ENCODE assay signal across 29 cellular contexts in the genomic region with DNA sequence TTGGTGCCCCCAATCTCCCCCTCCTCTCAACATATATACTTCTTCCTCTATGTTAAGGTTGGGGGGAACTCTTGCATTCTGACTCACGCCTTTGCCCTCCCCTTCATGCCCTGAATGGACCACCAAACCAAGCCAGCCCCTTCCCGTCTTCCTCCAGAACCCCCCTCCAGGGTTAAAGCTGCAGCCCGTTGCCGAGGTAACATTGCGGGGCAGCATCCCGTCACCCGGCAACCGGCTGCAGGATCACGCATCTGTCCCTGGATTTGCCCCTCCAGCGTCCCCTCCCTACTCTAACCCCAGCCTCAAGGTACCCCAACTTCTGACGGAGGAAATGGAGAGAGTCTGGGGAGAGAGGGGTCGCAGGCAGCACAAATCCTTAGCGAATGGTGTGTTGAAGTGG. TPM values are rescaled to one million over a fixed set of nuclear protein-coding genes. Genes with fewer than 3 reads are reported as not detected.
DNase-seq lines count a peak whose midpoint lies in the region; ATAC-seq, FAIRE-seq and TF ChIP-seq lines count a peak whose summit lies in the region.
"Had no signal": no experiment of that assay in that cellular context is flagged by ENCODE, and none has a peak within 500 bp of the region (broad histone marks: within the 10 kb centered on the region; RNA-seq: fewer than 3 reads in every experiment).

No MANE protein-coding gene starts in this region.

- no peak for DNase-seq in activated CD4-positive, alpha-beta T cell treated with anti-CD3 and anti-CD28 coated beads, Interleukin-2, amount 10 ng/mL, durations not matched to agents 24 days and 14 days
- DNase-seq in activated CD4-positive, alpha-beta T cell treated with anti-CD3 and anti-CD28 coated beads for 48 hours: no peak
- DNase-seq in T-helper 17 cell (no peak), hepatocyte (ENCODE audit: low spot score) (no peak), small intestine (no peak), AG08395 (ENCODE audit: low spot score) (no peak), Right ventricle myocardium inferior (ENCODE audit: missing footprints) (no peak)
- no peak for DNase-seq in stimulated activated effector memory CD8-positive, alpha-beta T cell treated with anti-CD3 and anti-CD28 coated beads, Interleukin-12 subunit alpha, Interleukin-12 subunit beta, amount 100 ng/mL, for 72 hours (ENCODE audit: low spot score in 2 of 2)
- DNase-seq: activated CD4-positive, alpha-beta T cell treated with anti-CD3 and anti-CD28 coated beads for 36 hours; activated T-cell treated with anti-CD3 and anti-CD28 coated beads, Interleukin-2, amount 50 U/mL, for 48 hours; aorta; Calu3; DMS79 treated with DMSO at 0.1 percent for 48 hours; HFFc6; MM.1S; NCI-H2029 treated with DMSO at 0.1 percent for 48 hours; NCI-H226 had no signal

- H3K9me3 ChIP-seq in T-helper 17 cell (ENCODE audit: control insufficient read depth, low read length, poor library complexity, severe bottlenecking) (no peaks in the 10 kb centered on the region), hepatocyte (ENCODE audit: low read depth) (no peaks in the 10 kb centered on the region), small intestine (ENCODE audit: control insufficient read depth, low read depth) (no peaks in the 10 kb centered on the region)
- H3K9me3 ChIP-seq: gastroesophageal sphincter, tibial nerve had no signal

- peaks cover 13% of the 10 kb centered on the region for H3K79me2 ChIP-seq in hepatocyte

- H3K27ac Mint-ChIP-seq in activated CD4-positive, alpha-beta T cell treated with anti-CD3 and anti-CD28 coated beads, Interleukin-2, amount 10 ng/mL, durations not matched to agents 24 days and 14 days: no peak overlapping the region
- no peak overlapping the region for H3K27ac Mint-ChIP-seq in T-helper 17 cell
- no peak overlapping the region for H3K27ac Mint-ChIP-seq in stimulated activated effector memory CD8-positive, alpha-beta T cell treated with anti-CD3 and anti-CD28 coated beads, Interleukin-12 subunit alpha, Interleukin-12 subunit beta, amount 100 ng/mL, for 72 hours
- H3K27ac Mint-ChIP-seq: activated CD4-positive, alpha-beta T cell treated with anti-CD3 and anti-CD28 coated beads for 36 hours; activated naive CD4-positive, alpha-beta T cell treated with anti-CD3 and anti-CD28 coated beads, Interleukin-2, amount 50 U/mL, for 24 hours; HFFc6; memory B cell had no signal

- H3K27me3 ChIP-seq in hepatocyte (no peaks in the 10 kb centered on the region), small intestine (ENCODE audit: control insufficient read depth in 2 of 2, insufficient read depth in 2 of 2, low read length in 2 of 2) (no peaks in the 10 kb centered on the region)
- H3K27me3 ChIP-seq: gastroesophageal sphincter, tibial nerve had no signal

- FAIRE-seq in small intestine (lab: Jason Lieb, UNC): no peak

- H3K27ac ChIP-seq in hepatocyte: no peak overlapping the region
- H3K27ac ChIP-seq in small intestine (ENCODE audit: low read depth in 1 of 2, low read length in 1 of 2): no peak overlapping the region
- H3K27ac ChIP-seq: KMS-11, SK-N-MC had no signal

- ATAC-seq in T-helper 17 cell: no peak
- ATAC-seq in stimulated activated effector memory CD8-positive, alpha-beta T cell treated with anti-CD3 and anti-CD28 coated beads, Interleukin-12 subunit alpha, Interleukin-12 subunit beta, amount 100 ng/mL, for 72 hours: no peak
- no peak for ATAC-seq in Right ventricle myocardium inferior
- ATAC-seq: activated CD4-positive, alpha-beta T cell treated with anti-CD3 and anti-CD28 coated beads for 36 hours; gastroesophageal sphincter had no signal

- H3K4me1 ChIP-seq in hepatocyte (ENCODE audit: insufficient read depth): peaks cover 9% of the 10 kb centered on the region
- peaks cover 0 to 7% of the 10 kb centered on the region in 2 donors for H3K4me1 ChIP-seq in small intestine (ENCODE audit: control insufficient read depth in 2 of 2, insufficient read depth in 1 of 2, low read depth in 1 of 2, low read length in 1 of 2)

- no peak overlapping the region for H3K4me3 ChIP-seq in hepatocyte
- no peak overlapping the region for H3K4me3 ChIP-seq in small intestine (ENCODE audit: low read depth in 1 of 2, low read length in 2 of 2)
- H3K4me3 ChIP-seq: gastroesophageal sphincter, tibial nerve had no signal

- H2AFZ ChIP-seq in hepatocyte: no peak overlapping the region

- H3K27me3 Mint-ChIP-seq in activated CD4-positive, alpha-beta T cell treated with anti-CD3 and anti-CD28 coated beads, Interleukin-2, amount 10 ng/mL, durations not matched to agents 24 days and 14 days: peaks cover 32% of the 10 kb centered on the region
- H3K27me3 Mint-ChIP-seq in T-helper 17 cell: no peaks in the 10 kb centered on the region
- H3K27me3 Mint-ChIP-seq: activated naive CD4-positive, alpha-beta T cell treated with anti-CD3 and anti-CD28 coated beads, Interleukin-2, amount 50 U/mL, for 24 hours had no signal

- no peaks in the 10 kb centered on the region for H4K20me1 ChIP-seq in hepatocyte (ENCODE audit: insufficient read depth, poor library complexity, severe bottlenecking)

- no peaks in the 10 kb centered on the region for H3K9me3 Mint-ChIP-seq in activated CD4-positive, alpha-beta T cell treated with anti-CD3 and anti-CD28 coated beads, Interleukin-2, amount 10 ng/mL, durations not matched to agents 24 days and 14 days
- no peaks in the 10 kb centered on the region for H3K9me3 Mint-ChIP-seq in stimulated activated effector memory CD8-positive, alpha-beta T cell treated with anti-CD3 and anti-CD28 coated beads, Interleukin-12 subunit alpha, Interleukin-12 subunit beta, amount 100 ng/mL, for 72 hours
- H3K9me3 Mint-ChIP-seq: activated naive CD4-positive, alpha-beta T cell treated with anti-CD3 and anti-CD28 coated beads, Interleukin-2, amount 50 U/mL, for 24 hours; HFFc6; memory B cell had no signal

- peaks cover 18% of the 10 kb centered on the region for H3K4me1 Mint-ChIP-seq in activated CD4-positive, alpha-beta T cell treated with anti-CD3 and anti-CD28 coated beads, Interleukin-2, amount 10 ng/mL, durations not matched to agents 24 days and 14 days
- H3K4me1 Mint-ChIP-seq in T-helper 17 cell: peaks cover 25% of the 10 kb centered on the region
- H3K4me1 Mint-ChIP-seq in stimulated activated effector memory CD8-positive, alpha-beta T cell treated with anti-CD3 and anti-CD28 coated beads, Interleukin-12 subunit alpha, Interleukin-12 subunit beta, amount 100 ng/mL, for 72 hours: peaks cover 28% of the 10 kb centered on the region

- peaks cover 2% of the 10 kb centered on the region for H3K36me3 Mint-ChIP-seq in activated CD4-positive, alpha-beta T cell treated with anti-CD3 and anti-CD28 coated beads, Interleukin-2, amount 10 ng/mL, durations not matched to agents 24 days and 14 days (ENCODE audit: low read depth)
- H3K36me3 Mint-ChIP-seq in T-helper 17 cell (ENCODE audit: low read depth): peaks cover 2% of the 10 kb centered on the region
- H3K36me3 Mint-ChIP-seq in stimulated activated effector memory CD8-positive, alpha-beta T cell treated with anti-CD3 and anti-CD28 coated beads, Interleukin-12 subunit alpha, Interleukin-12 subunit beta, amount 100 ng/mL, for 72 hours: no peaks in the 10 kb centered on the region
- H3K36me3 Mint-ChIP-seq: activated naive CD4-positive, alpha-beta T cell treated with anti-CD3 and anti-CD28 coated beads, Interleukin-2, amount 50 U/mL, for 24 hours; memory B cell had no signal

- H3K4me3 Mint-ChIP-seq in activated CD4-positive, alpha-beta T cell treated with anti-CD3 and anti-CD28 coated beads, Interleukin-2, amount 10 ng/mL, durations not matched to agents 24 days and 14 days: peak overlapping the region; percentile 45
- H3K4me3 Mint-ChIP-seq in T-helper 17 cell: peak overlapping the region; percentile 56
- peak overlapping the region; percentile 89 for H3K4me3 Mint-ChIP-seq in stimulated activated effector memory CD8-positive, alpha-beta T cell treated with anti-CD3 and anti-CD28 coated beads, Interleukin-12 subunit alpha, Interleukin-12 subunit beta, amount 100 ng/mL, for 72 hours
- H3K4me3 Mint-ChIP-seq: activated CD4-positive, alpha-beta T cell treated with anti-CD3 and anti-CD28 coated beads for 36 hours had no signal

- no peaks in the 10 kb centered on the region for H3K36me3 ChIP-seq in hepatocyte (replicated peaks; ENCODE audit: insufficient read depth, low read depth)
- H3K36me3 ChIP-seq in small intestine (ENCODE audit: control insufficient read depth in 2 of 2, insufficient read depth in 2 of 2, low read length in 2 of 2): no peaks in the 10 kb centered on the region

- intact Hi-C loops in activated CD4-positive, alpha-beta T cell treated with anti-CD3 and anti-CD28 coated beads, Interleukin-2, amount 10 ng/mL, durations not matched to agents 24 days and 14 days (cut with micrococcal nuclease): no loop called here
- intact Hi-C loops in Right ventricle myocardium inferior (cut with DNase I): no loop called here

- no peak for TF ChIP-seq CTCF in hepatocyte (IDR thresholded peaks at IDR 0.05; ENCODE audit: poor library complexity)

- H3K4me2 ChIP-seq in hepatocyte: peak overlapping the region; percentile 97
- H3K4me2 ChIP-seq: KMS-11 had no signal

- 80% methylated on average over 13 of the region's 13 CpGs for WGBS in hepatocyte (ENCODE audit: low lambda C conversion rate, missing lambda C conversion rate)
- 79 to 83% (median 79%) methylated on average over 13 of the region's 13 CpGs for WGBS in small intestine, 3 donors

- no peaks in the 10 kb centered on the region for H3K9me2 ChIP-seq in hepatocyte (replicated peaks; ENCODE audit: insufficient read depth)

RNA-seq across cellular contexts. Expression of a gene that starts 0.6 kb away (rescaled TPM):
- 2.9 and 3.0 TPM in 2 replicates for total RNA-seq in activated CD4-positive, alpha-beta T cell treated with anti-CD3 and anti-CD28 coated beads, Interleukin-2, amount 10 ng/mL, durations not matched to agents 24 days and 14 days
- total RNA-seq in T-helper 17 cell (1 to 10 TPM; 5.1 to 6.5 TPM), hepatocyte (4.1 and 7.2 TPM in 2 replicates), Right ventricle myocardium inferior (7.0 TPM)
- polyA plus RNA-seq in hepatocyte (4.3 and 6.6 TPM in 2 replicates), small intestine (1 to 10 TPM in 1 of 3 donors, under 1 TPM in 2; 0.22 to 4.6 (median 0.54) TPM)

RNA-seq across cellular contexts. Expression of a gene that starts 3.1 kb away (rescaled TPM):
- total RNA-seq in activated CD4-positive, alpha-beta T cell treated with anti-CD3 and anti-CD28 coated beads, Interleukin-2, amount 10 ng/mL, durations not matched to agents 24 days and 14 days: 47.4 and 59.3 TPM in 2 replicates
- total RNA-seq in T-helper 17 cell: 10 to 100 TPM; 27.3 to 31.7 TPM
- total RNA-seq in hepatocyte: 109 and 118 TPM in 2 replicates
- polyA plus RNA-seq in hepatocyte: 105 and 109 TPM in 2 replicates
- polyA plus RNA-seq in small intestine: 100 to 1,000 TPM; 193 to 771 (median 521) TPM
- 64.0 TPM for total RNA-seq in Right ventricle myocardium inferior

RNA-seq across cellular contexts. Expression of a gene that starts 12.7 kb away (rescaled TPM):
- total RNA-seq in activated CD4-positive, alpha-beta T cell treated with anti-CD3 and anti-CD28 coated beads, Interleukin-2, amount 10 ng/mL, durations not matched to agents 24 days and 14 days: 75.5 and 79.8 TPM in 2 replicates
- total RNA-seq in T-helper 17 cell: 100 to 1,000 TPM; 120 to 126 TPM
- 11.8 and 17.6 TPM in 2 replicates for total RNA-seq in hepatocyte
- 58.0 and 59.6 TPM in 2 replicates for polyA plus RNA-seq in hepatocyte
- 10 to 100 TPM in 2 of 3 donors, 1 to 10 TPM in 1; 6.3 to 18.0 (median 14.1) TPM for polyA plus RNA-seq in small intestine
- 18.4 TPM for total RNA-seq in Right ventricle myocardium inferior

RNA-seq across cellular contexts. Expression of a gene that starts 13.1 kb away (rescaled TPM):
- total RNA-seq in activated CD4-positive, alpha-beta T cell treated with anti-CD3 and anti-CD28 coated beads, Interleukin-2, amount 10 ng/mL, durations not matched to agents 24 days and 14 days: not detected in 2 replicates
- total RNA-seq in T-helper 17 cell: not detected
- not detected in 2 replicates for total RNA-seq in hepatocyte
- polyA plus RNA-seq in hepatocyte: 0.21 TPM in 1 of 2 replicates, not detected in the other
- polyA plus RNA-seq in small intestine: not detected
- not detected for total RNA-seq in Right ventricle myocardium inferior
- total RNA-seq: A172; activated CD4-positive, alpha-beta T cell treated with anti-CD3 and anti-CD28 coated beads for 36 hours; aorta; Calu3; cardiac septum; gastroesophageal sphincter; HFFc6; osteoblast; skeletal muscle tissue; T-helper 2 cell treated with Interferon-gamma antibody and Interleukin-4, amounts not matched to agents 100 ng/mL and 5 ng/mL, for 36 hours; tibial nerve had no signal
- polyA plus RNA-seq: aorta, BJ had no signal

RNA-seq across cellular contexts. Expression of a gene that starts 18.4 kb away (rescaled TPM):
- not detected in 2 replicates for total RNA-seq in activated CD4-positive, alpha-beta T cell treated with anti-CD3 and anti-CD28 coated beads, Interleukin-2, amount 10 ng/mL, durations not matched to agents 24 days and 14 days
- not detected for total RNA-seq in T-helper 17 cell
- not detected in 2 replicates for total RNA-seq in hepatocyte
- polyA plus RNA-seq in hepatocyte: not detected in 2 replicates
- not detected for polyA plus RNA-seq in small intestine
- total RNA-seq in Right ventricle myocardium inferior: not detected
- total RNA-seq: A172; activated CD4-positive, alpha-beta T cell treated with anti-CD3 and anti-CD28 coated beads for 36 hours; aorta; Calu3; cardiac septum; gastroesophageal sphincter; HFFc6; osteoblast; skeletal muscle tissue; T-helper 2 cell treated with Interferon-gamma antibody and Interleukin-4, amounts not matched to agents 100 ng/mL and 5 ng/mL, for 36 hours; tibial nerve had no signal
- polyA plus RNA-seq: aorta, BJ had no signal
